ENCODE assay signal across 1 cellular context in the genomic region with DNA sequence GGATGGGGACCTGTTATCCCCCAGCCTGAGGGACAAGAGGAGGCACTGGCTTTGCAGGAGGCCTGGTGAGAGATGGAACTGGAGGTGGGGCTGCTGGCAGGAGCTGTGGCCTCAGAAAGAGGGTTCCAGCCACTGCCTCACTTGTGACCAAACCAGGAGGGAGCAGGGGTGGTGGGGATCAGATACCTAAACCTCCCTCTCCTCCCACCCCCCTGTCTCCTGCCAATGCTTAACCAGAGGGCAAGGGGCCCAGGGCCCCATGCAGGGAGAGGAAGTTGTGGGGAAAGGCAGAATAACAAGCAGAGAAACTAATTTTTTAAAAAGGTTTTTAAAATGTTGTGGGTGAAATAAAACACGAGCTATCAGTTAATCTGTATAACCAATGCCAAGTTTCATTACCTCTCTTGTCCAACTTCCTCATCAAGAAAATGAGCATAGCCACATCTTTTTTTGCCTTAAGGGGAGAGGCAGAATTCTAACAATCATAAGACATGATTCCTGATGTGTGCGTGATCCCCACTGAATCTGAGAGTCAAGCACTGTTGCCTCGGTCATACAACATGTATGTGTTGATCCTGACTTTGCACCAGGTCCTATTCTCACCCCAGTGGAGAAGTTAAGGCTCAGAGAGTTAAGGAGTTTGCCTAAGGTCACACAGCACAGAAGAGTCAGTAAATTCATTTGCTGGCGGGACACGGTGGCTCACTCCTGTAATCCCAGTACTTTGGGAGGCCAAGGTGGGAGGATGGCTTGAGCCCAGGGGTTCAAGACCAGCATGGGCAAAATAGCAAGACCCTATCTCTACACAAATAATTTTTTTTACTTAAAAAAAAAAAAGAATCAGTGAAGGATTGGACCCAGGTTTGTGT.
TF ChIP-seq lines count a peak whose summit lies in the region.

No MANE protein-coding gene starts in this region.

TF ChIP-seq in HCT116, 20 proteins besides CTCF, POLR2A, EP300 and RAD21:
- TF ChIP-seq POLR2AphosphoS5 (IDR thresholded peaks at IDR 0.05; ENCODE audit: low read depth, low read length) (no peak), YY1 (IDR thresholded peaks at IDR 0.05; ENCODE audit: extremely low read depth, insufficient replicate concordance, low read depth, low read length) (no peak), EZH2phosphoT487 (IDR thresholded peaks at IDR 0.05; ENCODE audit: borderline replicate concordance) (no peak), SP1 (IDR thresholded peaks at IDR 0.05; ENCODE audit: low read depth) (no peak), ZFX (IDR thresholded peaks at IDR 0.05) (no peak), JUND (IDR thresholded peaks at IDR 0.05) (no peak), SRF (IDR thresholded peaks at IDR 0.05; ENCODE audit: low read depth) (no peak)
- TF ChIP-seq, protein P1, sequence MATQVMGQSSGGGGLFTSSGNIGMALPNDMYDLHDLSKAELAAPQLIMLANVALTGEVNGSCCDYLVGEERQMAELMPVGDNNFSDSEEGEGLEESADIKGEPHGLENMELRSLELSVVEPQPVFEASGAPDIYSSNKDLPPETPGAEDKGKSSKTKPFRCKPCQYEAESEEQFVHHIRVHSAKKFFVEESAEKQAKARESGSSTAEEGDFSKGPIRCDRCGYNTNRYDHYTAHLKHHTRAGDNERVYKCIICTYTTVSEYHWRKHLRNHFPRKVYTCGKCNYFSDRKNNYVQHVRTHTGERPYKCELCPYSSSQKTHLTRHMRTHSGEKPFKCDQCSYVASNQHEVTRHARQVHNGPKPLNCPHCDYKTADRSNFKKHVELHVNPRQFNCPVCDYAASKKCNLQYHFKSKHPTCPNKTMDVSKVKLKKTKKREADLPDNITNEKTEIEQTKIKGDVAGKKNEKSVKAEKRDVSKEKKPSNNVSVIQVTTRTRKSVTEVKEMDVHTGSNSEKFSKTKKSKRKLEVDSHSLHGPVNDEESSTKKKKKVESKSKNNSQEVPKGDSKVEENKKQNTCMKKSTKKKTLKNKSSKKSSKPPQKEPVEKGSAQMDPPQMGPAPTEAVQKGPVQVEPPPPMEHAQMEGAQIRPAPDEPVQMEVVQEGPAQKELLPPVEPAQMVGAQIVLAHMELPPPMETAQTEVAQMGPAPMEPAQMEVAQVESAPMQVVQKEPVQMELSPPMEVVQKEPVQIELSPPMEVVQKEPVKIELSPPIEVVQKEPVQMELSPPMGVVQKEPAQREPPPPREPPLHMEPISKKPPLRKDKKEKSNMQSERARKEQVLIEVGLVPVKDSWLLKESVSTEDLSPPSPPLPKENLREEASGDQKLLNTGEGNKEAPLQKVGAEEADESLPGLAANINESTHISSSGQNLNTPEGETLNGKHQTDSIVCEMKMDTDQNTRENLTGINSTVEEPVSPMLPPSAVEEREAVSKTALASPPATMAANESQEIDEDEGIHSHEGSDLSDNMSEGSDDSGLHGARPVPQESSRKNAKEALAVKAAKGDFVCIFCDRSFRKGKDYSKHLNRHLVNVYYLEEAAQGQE (IDR thresholded peaks at IDR 0.05; ENCODE audit: low read depth) = no peak
